Comparison of ENCODE assay signal across 33 cellular contexts in genomic region chr7:19061331-19061730, GRCh38. TPM values are rescaled to one million over a fixed set of nuclear protein-coding genes. Genes with fewer than 3 reads are reported as not detected.
DNase-seq lines count a peak whose midpoint lies in the region; ATAC-seq, FAIRE-seq and TF ChIP-seq lines count a peak whose summit lies in the region.
"Had no signal": no experiment of that assay in that cellular context is flagged by ENCODE, and none has a peak within 500 bp of the region (broad histone marks: within the 10 kb centered on the region; RNA-seq: fewer than 3 reads in every experiment).

No MANE protein-coding gene starts in this region.

- H3K36me3 ChIP-seq in ACC112 (ENCODE audit: insufficient read depth, low read length) (no peaks in the 10 kb centered on the region), astrocyte (ENCODE audit: insufficient read depth, low read length) (no peaks in the 10 kb centered on the region)
- H3K36me3 ChIP-seq: neutrophil, prostate gland, uterus had no signal

- H3K36me3 Mint-ChIP-seq in astrocyte (ENCODE audit: low read depth, unreplicated experiment): no peaks in the 10 kb centered on the region
- H3K36me3 Mint-ChIP-seq: activated naive CD8-positive, alpha-beta T cell treated with anti-CD3 and anti-CD28 coated beads for 36 hours; CD8-positive, alpha-beta memory T cell; naive thymus-derived CD4-positive, alpha-beta T cell had no signal

- H2AFZ ChIP-seq in ACC112 (ENCODE audit: low read length, unreplicated experiment): no peak overlapping the region
- no peak overlapping the region for H2AFZ ChIP-seq in astrocyte (ENCODE audit: low read depth, low read length)

- no peak overlapping the region for H3K27ac Mint-ChIP-seq in astrocyte (ENCODE audit: unreplicated experiment)
- H3K27ac Mint-ChIP-seq: activated naive CD8-positive, alpha-beta T cell treated with anti-CD3 and anti-CD28 coated beads for 36 hours; CD8-positive, alpha-beta memory T cell; mesothelial cell of epicardium; naive thymus-derived CD4-positive, alpha-beta T cell; stimulated activated naive CD8-positive, alpha-beta T cell treated with anti-CD3 and anti-CD28 coated beads, Interleukin-15, amount 100 ng/mL, for 72 hours had no signal

- H3K4me2 ChIP-seq in astrocyte (ENCODE audit: low read length): no peak overlapping the region
- H3K4me2 ChIP-seq: A549, KMS-11 had no signal

- H3K9me3 Mint-ChIP-seq in astrocyte (ENCODE audit: unreplicated experiment): peaks cover 3% of the 10 kb centered on the region
- H3K9me3 Mint-ChIP-seq: activated naive CD8-positive, alpha-beta T cell treated with anti-CD3 and anti-CD28 coated beads for 36 hours; central memory CD8-positive, alpha-beta T cell had no signal

- no peak for ATAC-seq in GM19023 (IDR thresholded peaks at IDR 0.05; ENCODE audit: unreplicated experiment)
- no peak for ATAC-seq in esophagus mucosa
- ATAC-seq: A549; naive thymus-derived CD4-positive, alpha-beta T cell; sciatic nerve; stimulated activated naive CD8-positive, alpha-beta T cell treated with anti-CD3 and anti-CD28 coated beads, Interleukin-15, amount 100 ng/mL, for 72 hours had no signal

- peaks cover 2% of the 10 kb centered on the region for H3K4me1 Mint-ChIP-seq in astrocyte (ENCODE audit: low read depth, unreplicated experiment)
- H3K4me1 Mint-ChIP-seq: activated naive CD8-positive, alpha-beta T cell treated with anti-CD3 and anti-CD28 coated beads for 36 hours; CD8-positive, alpha-beta memory T cell; central memory CD8-positive, alpha-beta T cell; naive thymus-derived CD4-positive, alpha-beta T cell; stimulated activated naive CD8-positive, alpha-beta T cell treated with anti-CD3 and anti-CD28 coated beads, Interleukin-15, amount 100 ng/mL, for 72 hours had no signal

- H3K4me3 ChIP-seq in ACC112 (ENCODE audit: low read depth, low read length): no peak overlapping the region
- no peak overlapping the region for H3K4me3 ChIP-seq in astrocyte (ENCODE audit: insufficient read depth, low read depth, low read length)
- no peak overlapping the region for H3K4me3 ChIP-seq in fibroblast of the aortic adventitia (ENCODE audit: low read depth, low read length)
- H3K4me3 ChIP-seq: A549, dorsolateral prefrontal cortex, prostate gland, uterus had no signal

- H3K9me3 ChIP-seq in astrocyte (ENCODE audit: insufficient read depth, low read depth, low read length): no peaks in the 10 kb centered on the region
- H3K9me3 ChIP-seq: A549, neutrophil, prostate gland, uterus had no signal

- no peaks in the 10 kb centered on the region for H3K27me3 ChIP-seq in ACC112 (ENCODE audit: insufficient read depth, low read length)
- H3K27me3 ChIP-seq in astrocyte (ENCODE audit: insufficient read depth, low read length): no peaks in the 10 kb centered on the region
- H3K27me3 ChIP-seq: dorsolateral prefrontal cortex, neutrophil, uterus had no signal

- no peaks in the 10 kb centered on the region for H3K27me3 Mint-ChIP-seq in astrocyte (ENCODE audit: low read depth, unreplicated experiment)
- H3K27me3 Mint-ChIP-seq: activated naive CD8-positive, alpha-beta T cell treated with anti-CD3 and anti-CD28 coated beads for 36 hours; CD8-positive, alpha-beta memory T cell; central memory CD8-positive, alpha-beta T cell; naive thymus-derived CD4-positive, alpha-beta T cell; stimulated activated naive CD8-positive, alpha-beta T cell treated with anti-CD3 and anti-CD28 coated beads, Interleukin-15, amount 100 ng/mL, for 72 hours had no signal

- DNase-seq in LHCN-M2 (ENCODE audit: low read depth): peak; percentile 39
- DNase-seq in astrocyte (ENCODE audit: low read depth): peak; percentile 10
- DNase-seq in fibroblast of the aortic adventitia (ENCODE audit: low read depth): peak; percentile 65
- DNase-seq in nucleus accumbens (lab: John Stamatoyannopoulos, UW): no peak
- no peak for DNase-seq in germinal center (ENCODE audit: low spot score)
- DNase-seq: activated CD4-positive, alpha-beta T cell treated with anti-CD3 and anti-CD28 coated beads for 48 hours; activated gamma-delta T cell; activated naive CD8-positive, alpha-beta T cell treated with anti-CD3 and anti-CD28 coated beads for 36 hours; activated T-cell treated with anti-CD3 and anti-CD28 coated beads, Interleukin-2, amount 50 U/mL, for 1 hour; CD8-positive, alpha-beta memory T cell; dorsolateral prefrontal cortex; kidney glomerular epithelial cell; naive thymus-derived CD4-positive, alpha-beta T cell; NCI-H1436; NCI-H2081; NCI-H2227 treated with DMSO at 0.1 percent for 48 hours; NCI-H526 treated with DMSO at 0.1 percent for 48 hours; stimulated activated CD4-positive, alpha-beta T cell treated with anti-CD3 and anti-CD28 coated beads, Interleukin-12 subunit alpha, Interleukin-12 subunit beta, amount 100 ng/mL, for 4 hours; stimulated activated CD4-positive, alpha-beta T cell treated with anti-CD3 and anti-CD28 coated beads, Interleukin-2, amount 100 ng/mL, for 48 hours; stimulated activated naive CD8-positive, alpha-beta T cell treated with anti-CD3 and anti-CD28 coated beads, Interleukin-15, amount 100 ng/mL, for 72 hours; T1000; uterus had no signal

- H3K4me1 ChIP-seq in ACC112 (ENCODE audit: control insufficient read depth, insufficient read depth, low read length, unreplicated experiment) (peaks cover 10% of the 10 kb centered on the region), astrocyte (ENCODE audit: insufficient read depth, low read length) (no peaks in the 10 kb centered on the region)
- H3K4me1 ChIP-seq: A549, prostate gland, uterus had no signal

- no peaks in the 10 kb centered on the region for H3K79me2 ChIP-seq in ACC112 (ENCODE audit: control insufficient read depth, insufficient read depth, low read length, unreplicated experiment)
- no peaks in the 10 kb centered on the region for H3K79me2 ChIP-seq in astrocyte (ENCODE audit: insufficient read depth, low read length)

- FAIRE-seq in astrocyte (lab: Jason Lieb, UNC): no peak
- FAIRE-seq: A549, GM18507 had no signal

- H3K4me3 Mint-ChIP-seq in astrocyte (ENCODE audit: unreplicated experiment): no peak overlapping the region
- H3K4me3 Mint-ChIP-seq: activated naive CD8-positive, alpha-beta T cell treated with anti-CD3 and anti-CD28 coated beads for 36 hours; CD8-positive, alpha-beta memory T cell; central memory CD8-positive, alpha-beta T cell; mesothelial cell of epicardium; naive thymus-derived CD4-positive, alpha-beta T cell; stimulated activated naive CD8-positive, alpha-beta T cell treated with anti-CD3 and anti-CD28 coated beads, Interleukin-15, amount 100 ng/mL, for 72 hours had no signal

- H4K20me1 ChIP-seq in astrocyte (ENCODE audit: insufficient read depth, low read length): no peaks in the 10 kb centered on the region

- 0 out of 2 replicates have a peak overlapping the region, but pooled peaks have one; percentile 1 for H3K27ac ChIP-seq in ACC112 (ENCODE audit: low read depth, low read length)
- H3K27ac ChIP-seq in astrocyte (ENCODE audit: low read depth, low read length): no peak overlapping the region
- H3K27ac ChIP-seq: A549, dorsolateral prefrontal cortex, KMS-11, neutrophil, prostate gland, uterus had no signal

- H3K9ac ChIP-seq in astrocyte (ENCODE audit: low read length): no peak overlapping the region
- H3K9ac ChIP-seq: KMS-11 had no signal

- TF ChIP-seq CTCF in astrocyte (IDR thresholded peaks at IDR 0.05; ENCODE audit: insufficient read depth, low read depth, low read length): no peak
- TF ChIP-seq CTCF in fibroblast of the aortic adventitia (IDR thresholded peaks at IDR 0.05; ENCODE audit: insufficient read depth, low read length): no peak

RNA-seq across cellular contexts. Expression of gene TWIST1, which starts 56.1 kb away (rescaled TPM):
- total RNA-seq in LHCN-M2 (2014; rRNA removed) (145 and 175 TPM in 2 replicates), astrocyte (5.0 and 5.7 TPM in 2 replicates), fibroblast of the aortic adventitia (ENCODE audit: low replicate concordance) (28.7 and 33.2 TPM in 2 replicates), esophagus mucosa (0.64 TPM)
- polyA plus RNA-seq in LHCN-M2 (2012): 77.6 TPM
- total RNA-seq: activated naive CD8-positive, alpha-beta T cell treated with anti-CD3 and anti-CD28 coated beads for 36 hours had no signal
- polyA plus RNA-seq: CD8-positive, alpha-beta memory T cell; naive thymus-derived CD4-positive, alpha-beta T cell had no signal

Comparison
In these comparisons a context has a peak if more than half of its experiments do, and no peak if none do; other contexts are left out.
1. DNase-seq: peak in LHCN-M2 (single experiment), astrocyte (single experiment) and fibroblast of the aortic adventitia (single experiment); none in nucleus accumbens (0 of 56) and germinal center (single experiment).